Comparison of ENCODE assay signal across 8 cellular contexts in the genomic region with DNA sequence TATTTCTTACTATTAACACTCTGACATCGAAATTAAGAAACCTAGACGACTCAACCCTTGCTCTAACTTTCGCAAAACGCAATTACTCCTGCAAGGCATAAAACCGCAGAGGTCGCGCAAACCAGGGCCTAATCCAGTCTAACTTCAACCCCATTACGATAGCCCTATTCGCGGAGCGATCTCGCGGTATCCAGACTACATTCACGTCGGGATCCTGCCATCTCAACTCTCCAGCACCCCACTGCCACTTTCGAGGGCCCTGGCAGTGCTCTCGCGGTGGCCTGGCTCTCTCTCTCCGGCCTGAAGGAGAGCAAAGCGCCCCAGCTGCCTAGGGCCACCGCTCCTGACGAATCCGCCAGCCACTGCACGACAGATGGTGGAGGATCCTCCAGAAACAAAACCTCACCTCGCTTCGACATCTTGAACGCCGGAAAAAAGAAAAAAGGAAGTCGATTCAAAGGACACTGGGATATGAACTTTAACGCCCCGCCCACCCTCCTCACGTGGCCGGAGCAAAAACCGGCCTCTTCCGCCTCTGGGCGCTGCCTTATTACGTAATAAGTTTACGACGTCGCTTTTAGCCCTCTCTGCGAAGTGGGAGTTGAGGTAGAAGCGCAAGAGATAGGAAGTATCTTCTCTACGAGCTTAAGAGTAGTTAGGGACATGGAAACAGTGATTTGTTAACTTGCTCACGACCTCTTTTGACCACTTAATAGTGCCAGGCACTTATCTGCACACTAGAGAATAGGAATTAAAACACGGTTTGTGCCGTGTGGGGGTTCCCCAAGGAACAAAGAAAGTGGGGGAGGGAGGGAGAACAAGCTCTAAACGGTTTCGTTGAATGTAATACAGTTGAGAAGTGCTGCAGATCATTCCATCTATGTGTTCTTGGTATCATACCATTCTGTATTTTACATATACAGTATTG. TPM values are rescaled to one million over a fixed set of nuclear protein-coding genes. Genes with fewer than 3 reads are reported as not detected.
DNase-seq lines count a peak whose midpoint lies in the region; ATAC-seq and TF ChIP-seq lines count a peak whose summit lies in the region.

Gene RPL23 (minus strand): TSS at position 430 of the 928 bp plus-strand sequence. CDS start 11 bp downstream, at position 419.

- TF ChIP-seq CTCF in osteoblast (IDR thresholded peaks at IDR 0.05; ENCODE audit: extremely low read depth, low read depth, low read length) (no peak), testis (IDR thresholded peaks at IDR 0.05) (no peak)

- peak within 1 kb of the TSS; percentile 89 for H2AFZ ChIP-seq in osteoblast (ENCODE audit: low read length)

- peaks cover 43% of the 10 kb centered on the region for H3K36me3 ChIP-seq in osteoblast (ENCODE audit: insufficient read depth, low read length)
- no peaks in the 10 kb centered on the region for H3K36me3 ChIP-seq in testis (ENCODE audit: low read depth, missing control alignments)

- H3K9me3 Mint-ChIP-seq in activated naive CD4-positive, alpha-beta T cell treated with anti-CD3 and anti-CD28 coated beads, Interleukin-2, amount 50 U/mL, for 72 hours, result no peaks in the 10 kb centered on the region

- H3K4me1 ChIP-seq in osteoblast (ENCODE audit: insufficient read depth, low read length) (peaks cover 19% of the 10 kb centered on the region), testis (peaks cover 18% of the 10 kb centered on the region)

- H3K27ac Mint-ChIP-seq in activated naive CD4-positive, alpha-beta T cell treated with anti-CD3 and anti-CD28 coated beads, Interleukin-2, amount 50 U/mL, for 72 hours, result peak within 1 kb of the TSS; percentile 98 to 100

- ATAC-seq in HG02588 (IDR thresholded peaks at IDR 0.05; ENCODE audit: unreplicated experiment), result peak; percentile 81
- peak; percentile 90 to 91 for ATAC-seq in activated naive CD4-positive, alpha-beta T cell treated with anti-CD3 and anti-CD28 coated beads, Interleukin-2, amount 50 U/mL, for 72 hours

- peaks cover 45 to 52% of the 10 kb centered on the region in 2 donors for H3K36me3 Mint-ChIP-seq in activated naive CD4-positive, alpha-beta T cell treated with anti-CD3 and anti-CD28 coated beads, Interleukin-2, amount 50 U/mL, for 72 hours

- H3K27me3 ChIP-seq in osteoblast (ENCODE audit: insufficient read depth, low read length) (no peaks in the 10 kb centered on the region), testis (no peaks in the 10 kb centered on the region)

- peak within 1 kb of the TSS; percentile 82 for H3K4me3 ChIP-seq in osteoblast (ENCODE audit: insufficient read depth, low read length)
- H3K4me3 ChIP-seq in testis, result peak within 1 kb of the TSS; percentile 67 to 78

- peak; percentile 92 for DNase-seq in GM04504 (ENCODE audit: low read depth)
- peak; percentile 95 for DNase-seq in NCI-H1105 treated with DMSO at 0.1 percent for 48 hours (lab: John Stamatoyannopoulos, UW)
- DNase-seq in SKM-1 treated with dmso at 0.1 percent for 144 hours (lab: John Stamatoyannopoulos, UW; ENCODE audit: unreplicated experiment), result peak; percentile 98
- DNase-seq in activated naive CD4-positive, alpha-beta T cell treated with anti-CD3 and anti-CD28 coated beads, Interleukin-2, amount 50 U/mL, for 72 hours (ENCODE audit: low spot score in 2 of 2), result peak; percentile 84 to 89
- peak; percentile 91 for DNase-seq in glomerular endothelial cell (ENCODE audit: extremely low read depth, low read depth, low spot score)
- DNase-seq in osteoblast (ENCODE audit: insufficient read length, low spot score, missing footprints), result peak; percentile 92
- peak; percentile 98 for DNase-seq in testis

- H4K20me1 ChIP-seq in osteoblast (ENCODE audit: insufficient read depth, low read length), result peaks cover 48% of the 10 kb centered on the region

- no peaks in the 10 kb centered on the region for H3K9me3 ChIP-seq in osteoblast (ENCODE audit: low read depth, low read length)
- no peaks in the 10 kb centered on the region for H3K9me3 ChIP-seq in testis

- peaks cover 34% of the 10 kb centered on the region for H3K79me2 ChIP-seq in osteoblast (ENCODE audit: insufficient read depth, low read length)

- peak within 1 kb of the TSS; percentile 88 for H3K27ac ChIP-seq in osteoblast (ENCODE audit: low read depth, low read length)
- peak within 1 kb of the TSS; percentile 96 to 97 for H3K27ac ChIP-seq in testis

- WGBS in testis, 2 donors, result 0 to 1% methylated on average over 40 to 48 of the region's 48 CpGs

- TF ChIP-seq POLR2A in testis (IDR thresholded peaks at IDR 0.05), result peak; percentile 45

- intact Hi-C loops in testis (cut with DNase I; ENCODE audit: low total_unique reads), result no loop called here

- H3K4me2 ChIP-seq in osteoblast (ENCODE audit: insufficient read depth, low read length), result peak within 1 kb of the TSS; percentile 89

RNA-seq across cellular contexts. Expression of gene RPL23, which starts in this region (rescaled TPM):
- 1,000 to 10,000 TPM; 1,602 to 2,658 TPM for total RNA-seq in activated naive CD4-positive, alpha-beta T cell treated with anti-CD3 and anti-CD28 coated beads, Interleukin-2, amount 50 U/mL, for 72 hours
- total RNA-seq in glomerular endothelial cell (852 and 1,109 TPM in 2 replicates), osteoblast (821 and 1,095 TPM in 2 replicates), testis (100 to 1,000 TPM; 406 to 746 TPM)
- 912 TPM for polyA plus RNA-seq in testis (ENCODE audit: insufficient read depth, low read depth, low replicate concordance)

Comparison
In these comparisons a context has a peak if more than half of its experiments do, and no peak if none do; other contexts are left out.
1. Peak in every context shown above with its lines: DNase-seq, ATAC-seq, H3K4me3 ChIP-seq and H3K27ac ChIP-seq.